18 cellular contexts compared by ENCODE assay signal in the genomic region with DNA sequence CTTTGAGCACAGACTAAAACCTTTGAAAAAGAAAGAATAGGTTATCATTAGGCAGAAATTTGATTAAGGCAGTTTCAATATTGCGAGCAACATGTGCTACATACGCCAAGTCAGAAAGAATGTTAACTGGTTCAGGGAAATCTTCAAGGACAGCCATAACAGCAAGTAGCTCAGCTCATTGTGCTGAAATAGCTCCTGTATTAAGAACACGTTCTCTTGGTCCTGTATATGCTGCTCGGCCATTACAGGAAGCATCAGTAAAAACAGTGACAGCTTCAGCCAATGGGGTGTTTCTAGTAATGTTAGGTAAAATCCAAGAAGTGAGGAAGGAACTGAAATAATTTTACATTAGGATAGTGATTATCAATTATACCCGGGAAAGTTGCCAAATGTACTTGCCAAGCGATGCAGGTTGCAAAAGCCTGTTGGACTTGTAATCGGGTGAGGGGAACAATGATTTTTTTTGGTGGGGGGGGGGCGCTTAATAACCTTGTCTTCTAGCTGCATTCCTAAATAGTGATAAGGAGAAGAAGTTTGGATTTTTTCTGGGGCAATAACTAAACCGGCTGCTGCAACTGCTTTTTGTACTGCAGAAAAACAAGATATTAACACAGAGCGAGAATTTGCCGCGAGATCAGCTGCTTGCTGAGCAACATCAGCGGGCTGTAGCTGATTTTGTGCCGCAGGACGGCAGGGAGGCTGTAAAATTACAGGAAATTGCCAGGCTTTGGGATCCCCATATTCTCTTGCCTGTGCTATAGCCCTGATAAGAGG. TPM values are rescaled to one million over a fixed set of nuclear protein-coding genes. Genes with fewer than 3 reads are reported as not detected.
DNase-seq lines count a peak whose midpoint lies in the region; ATAC-seq and TF ChIP-seq lines count a peak whose summit lies in the region.
"Had no signal": no experiment of that assay in that cellular context is flagged by ENCODE, and none has a peak within 500 bp of the region (broad histone marks: within the 10 kb centered on the region; RNA-seq: fewer than 3 reads in every experiment).

No MANE protein-coding gene starts in this region.

- no peaks in the 10 kb centered on the region for H3K79me2 ChIP-seq in hepatocyte

- no peaks in the 10 kb centered on the region for H3K36me3 ChIP-seq in hepatocyte (replicated peaks; ENCODE audit: insufficient read depth, low read depth)
- H3K36me3 ChIP-seq in testis (ENCODE audit: low read depth, missing control alignments) = no peaks in the 10 kb centered on the region
- H3K36me3 ChIP-seq: neutrophil had no signal

- no peak overlapping the region for H3K4me3 ChIP-seq in hepatocyte
- no peak overlapping the region for H3K4me3 ChIP-seq in testis

- H3K4me1 ChIP-seq in hepatocyte (ENCODE audit: insufficient read depth) (no peaks in the 10 kb centered on the region), testis (peaks cover 19% of the 10 kb centered on the region)

- peak overlapping the region; percentile 63 for H3K27ac ChIP-seq in VCaP
- H3K27ac ChIP-seq in hepatocyte = no peak overlapping the region
- peak overlapping the region in 1 of 2 donors; percentile 45 for H3K27ac ChIP-seq in testis
- H3K27ac ChIP-seq: KMS-11, neutrophil had no signal

- TF ChIP-seq CTCF in VCaP (conservative IDR thresholded peaks at IDR 0.05) (no peak), hepatocyte (IDR thresholded peaks at IDR 0.05; ENCODE audit: poor library complexity) (no peak), testis (IDR thresholded peaks at IDR 0.05) (no peak)

- intact Hi-C loops in testis (cut with DNase I; ENCODE audit: low total_unique reads) = no loop called here
- intact Hi-C loops in posterior cingulate gyrus (cut with DNase I) = no loop called here

- DNase-seq in NCI-H1092 treated with DMSO at 0.1 percent for 48 hours (lab: John Stamatoyannopoulos, UW) = peak; percentile 40
- no peak for DNase-seq in NCI-H1092 (lab: John Stamatoyannopoulos, UW)
- DNase-seq in hepatocyte (ENCODE audit: low spot score) = no peak
- DNase-seq in testis = peak; percentile 33
- DNase-seq in posterior cingulate gyrus = no peak
- DNase-seq in activated T-cell treated with anti-CD3 and anti-CD28 coated beads, Interleukin-2, amount 50 U/mL, for 1 hour = no peak
- DNase-seq: 8988T; CD4-positive, CD25-positive, alpha-beta regulatory T cell; immature natural killer cell; NCI-H526; RPMI8226; T-helper 2 cell had no signal

- H3K27me3 ChIP-seq in hepatocyte (no peaks in the 10 kb centered on the region), testis (no peaks in the 10 kb centered on the region)
- H3K27me3 ChIP-seq: neutrophil had no signal

- H3K4me2 ChIP-seq in hepatocyte = no peak overlapping the region
- H3K4me2 ChIP-seq: KMS-11 had no signal

- ATAC-seq in HG03354 (IDR thresholded peaks at IDR 0.05; ENCODE audit: poor library complexity, severe bottlenecking, unreplicated experiment) = no peak
- ATAC-seq: HCT116 had no signal

- 80% methylated on average over 15 of the region's 15 CpGs for WGBS in hepatocyte (ENCODE audit: low lambda C conversion rate, missing lambda C conversion rate)
- 15 to 21% methylated on average over 11 to 15 of the region's 15 CpGs for WGBS in testis, 2 donors

- no peaks in the 10 kb centered on the region for H3K9me2 ChIP-seq in hepatocyte (replicated peaks; ENCODE audit: insufficient read depth)

- H4K20me1 ChIP-seq in hepatocyte (ENCODE audit: insufficient read depth, poor library complexity, severe bottlenecking) = no peaks in the 10 kb centered on the region

- TF ChIP-seq POLR2A in testis (IDR thresholded peaks at IDR 0.05) = no peak

- H3K9me3 ChIP-seq in hepatocyte (ENCODE audit: low read depth) (no peaks in the 10 kb centered on the region), testis (no peaks in the 10 kb centered on the region)
- H3K9me3 ChIP-seq: neutrophil had no signal

- peak overlapping the region; percentile 56 for H2AFZ ChIP-seq in hepatocyte

RNA-seq across cellular contexts. Expression of gene RASSF6, which starts 49.4 kb away (rescaled TPM):
- total RNA-seq in hepatocyte = 6.0 and 6.5 TPM in 2 replicates
- polyA plus RNA-seq in hepatocyte = 2.1 and 3.0 TPM in 2 replicates
- total RNA-seq in testis = under 1 TPM; 0.06 to 0.08 TPM
- polyA plus RNA-seq in testis (ENCODE audit: insufficient read depth, low read depth, low replicate concordance) = 0.17 TPM
- total RNA-seq: CD4-positive, CD25-positive, alpha-beta regulatory T cell; glomerular endothelial cell had no signal
- polyA plus RNA-seq: immature natural killer cell had no signal

Comparison
In these comparisons a context has a peak if more than half of its experiments do, and no peak if none do; other contexts are left out.
1. DNase-seq: peak in NCI-H1092 treated with DMSO at 0.1 percent for 48 hours (single experiment) and testis (single experiment); none in NCI-H1092 (single experiment), hepatocyte (single experiment), posterior cingulate gyrus (0 of 10) and activated T-cell treated with anti-CD3 and anti-CD28 coated beads, Interleukin-2, amount 50 U/mL, for 1 hour (single experiment).